12 cellular contexts compared by ENCODE assay signal in the genomic region with DNA sequence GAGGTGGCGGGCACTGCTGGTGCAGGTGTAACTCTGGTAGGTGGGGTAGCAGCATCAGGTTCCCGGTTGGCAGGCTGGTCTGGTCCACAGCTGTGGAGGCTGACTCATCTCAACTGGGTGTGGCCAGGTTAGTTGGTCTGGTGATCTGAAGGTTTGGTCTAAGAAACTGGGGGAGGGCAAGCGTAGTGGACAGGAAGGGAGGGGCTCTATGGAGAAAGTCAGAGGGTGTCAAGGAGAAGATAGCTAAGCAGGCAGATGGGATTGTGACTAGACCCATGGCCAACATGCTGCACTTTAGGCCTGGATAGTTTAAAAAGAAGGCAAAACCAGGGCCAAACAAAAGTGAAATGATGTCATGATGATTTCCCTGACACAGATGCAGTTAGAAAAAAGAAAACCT. TPM values are rescaled to one million over a fixed set of nuclear protein-coding genes. Genes with fewer than 3 reads are reported as not detected.
A peak's percentile ranks its signal among the peaks of the same experiment; 100 is the strongest.
DNase-seq lines count a peak whose midpoint lies in the region; ATAC-seq, FAIRE-seq and TF ChIP-seq lines count a peak whose summit lies in the region.
"Had no signal": no experiment of that assay in that cellular context is flagged by ENCODE, and none has a peak within 500 bp of the region (broad histone marks: within the 10 kb centered on the region; RNA-seq: fewer than 3 reads in every experiment).

No MANE protein-coding gene starts in this region.

- intact Hi-C loops in left ventricle myocardium inferior (cut with micrococcal nuclease), result no loop called here

- TF ChIP-seq CTCF in left ventricle myocardium inferior (IDR thresholded peaks at IDR 0.05; ENCODE audit: borderline replicate concordance) (no peak), right atrium auricular region (IDR thresholded peaks at IDR 0.05) (no peak), bronchial epithelial cell (IDR thresholded peaks at IDR 0.05; ENCODE audit: insufficient read depth, low read length, severe bottlenecking) (no peak)

- H3K9me3 ChIP-seq in left ventricle myocardium inferior (replicated peaks), result no peaks in the 10 kb centered on the region
- no peaks in the 10 kb centered on the region for H3K9me3 ChIP-seq in right atrium auricular region
- H3K9me3 ChIP-seq: BLaER1 treated with 17β-estradiol and CSF1 and Interleukin-3, amounts not matched to agents 10 nM and 100 nM; lower lobe of right lung; SJSA1 had no signal

- no peak overlapping the region for H3K4me3 ChIP-seq in left ventricle myocardium inferior
- H3K4me3 ChIP-seq in right atrium auricular region, result no peak overlapping the region
- no peak overlapping the region for H3K4me3 ChIP-seq in bronchial epithelial cell (ENCODE audit: low read depth, low read length)
- H3K4me3 ChIP-seq: BLaER1 treated with 17β-estradiol and CSF1 and Interleukin-3, amounts not matched to agents 10 nM and 100 nM; lower lobe of right lung; SJSA1 had no signal

- H3K36me3 ChIP-seq in left ventricle myocardium inferior, result no peaks in the 10 kb centered on the region
- no peaks in the 10 kb centered on the region for H3K36me3 ChIP-seq in right atrium auricular region
- H3K36me3 ChIP-seq in bronchial epithelial cell (ENCODE audit: control insufficient read depth, insufficient read depth, low read length), result no peaks in the 10 kb centered on the region
- H3K36me3 ChIP-seq: BLaER1 treated with 17β-estradiol and CSF1 and Interleukin-3, amounts not matched to agents 10 nM and 100 nM; lower lobe of right lung; SJSA1 had no signal

- FAIRE-seq in bronchial epithelial cell (lab: Jason Lieb, UNC) (no peak), urothelium cell line (lab: Jason Lieb, UNC) (peak; percentile 69)

- H3K27me3 ChIP-seq in left ventricle myocardium inferior (ENCODE audit: low read depth), result peaks cover 14% of the 10 kb centered on the region
- no peaks in the 10 kb centered on the region for H3K27me3 ChIP-seq in right atrium auricular region
- H3K27me3 ChIP-seq in bronchial epithelial cell (ENCODE audit: control insufficient read depth, insufficient read depth, low read length), result no peaks in the 10 kb centered on the region
- H3K27me3 ChIP-seq: BLaER1 treated with 17β-estradiol and CSF1 and Interleukin-3, amounts not matched to agents 10 nM and 100 nM had no signal

- no peak for ATAC-seq in GM18511 (IDR thresholded peaks at IDR 0.05; ENCODE audit: unreplicated experiment)
- ATAC-seq: lower lobe of right lung had no signal

- DNase-seq in left ventricle myocardium inferior (peak; percentile 20), right atrium auricular region (ENCODE audit: low spot score) (no peak), NCI-H2029 (lab: John Stamatoyannopoulos, UW) (peak; percentile 65), bronchial epithelial cell (ENCODE audit: low read depth) (peak; percentile 82), urothelium cell line (ENCODE audit: low spot score) (peak; percentile 70), NCI-H82 treated with DMSO at 0.1 percent for 48 hours (lab: John Stamatoyannopoulos, UW; ENCODE audit: unreplicated experiment) (no peak), DMS114 treated with DMSO at 0.1 percent for 48 hours (lab: John Stamatoyannopoulos, UW; ENCODE audit: unreplicated experiment) (no peak)
- DNase-seq: lower lobe of right lung, NCI-H1092 had no signal

- H3K4me1 ChIP-seq in left ventricle myocardium inferior, result no peaks in the 10 kb centered on the region
- H3K4me1 ChIP-seq in right atrium auricular region, result no peaks in the 10 kb centered on the region
- H3K4me1 ChIP-seq: BLaER1 treated with 17β-estradiol and CSF1 and Interleukin-3, amounts not matched to agents 10 nM and 100 nM; lower lobe of right lung; SJSA1 had no signal

- no peak overlapping the region for H3K27ac ChIP-seq in left ventricle myocardium inferior (replicated peaks)
- no peak overlapping the region for H3K27ac ChIP-seq in right atrium auricular region
- H3K27ac ChIP-seq: BLaER1 treated with 17β-estradiol and CSF1 and Interleukin-3, amounts not matched to agents 10 nM and 100 nM; lower lobe of right lung; SJSA1 had no signal

RNA-seq across cellular contexts. Expression of a gene that starts 7.9 kb away (rescaled TPM):
- total RNA-seq in left ventricle myocardium inferior (0.27 TPM), right atrium auricular region (1 to 10 TPM in 1 of 2 donors, under 1 TPM in 1; 0.44 to 1.3 TPM), bronchial epithelial cell (under 0.01 and 0.26 TPM in 2 replicates)
- total RNA-seq: SJSA1 had no signal

Comparison
In these comparisons a context has a peak if more than half of its experiments do, and no peak if none do; other contexts are left out.
1. DNase-seq: peak in left ventricle myocardium inferior (single experiment), NCI-H2029 (single experiment), bronchial epithelial cell (single experiment) and urothelium cell line (single experiment); none in right atrium auricular region (single experiment), NCI-H82 treated with DMSO at 0.1 percent for 48 hours (single experiment) and DMS114 treated with DMSO at 0.1 percent for 48 hours (single experiment).